ENCODE assay signal across 30 cellular contexts in genomic region chr17:66644311-66644710, GRCh38.
DNase-seq lines count a peak whose midpoint lies in the region; ATAC-seq and TF ChIP-seq lines count a peak whose summit lies in the region.
"Had no signal": no experiment of that assay in that cellular context is flagged by ENCODE, and none has a peak within 500 bp of the region (broad histone marks: within the 10 kb centered on the region; RNA-seq: fewer than 3 reads in every experiment).

No MANE protein-coding gene starts in this region.

- DNase-seq in caudate nucleus (lab: John Stamatoyannopoulos, UW) (peak in 6 of 61 donors; percentile 5 to 58 (median 12)), left kidney (ENCODE audit: low read depth, low spot score) (peak; percentile 14), sigmoid colon (no peak), NCI-H510A treated with DMSO at 0.1 percent for 48 hours (lab: John Stamatoyannopoulos, UW) (no peak), ecto neural progenitor cell (ENCODE audit: low spot score) (no peak)
- DNase-seq: activated CD4-positive, alpha-beta T cell treated with anti-CD3 and anti-CD28 coated beads, Interleukin-2, amount 50 U/mL, for 4 hours; cortex of kidney; GOT3; KBM-7; left cardiac atrium; mesenchymal stem cell; MM.1S; NCI-H1417 treated with DMSO at 0.1 percent for 48 hours; NCI-H2081 treated with DMSO at 0.1 percent for 48 hours; NCI-H345; NCI-H82; pancreas; right lobe of liver; Right ventricle myocardium superior; SW 1271; T1000; upper lobe of right lung had no signal

- TF ChIP-seq POLR2A in sigmoid colon (IDR thresholded peaks at IDR 0.05), result no peak

- POLR2A ChIA-PET in HEK293 (lab: Yijun Ruan, JAX), result no interaction called here

- TF ChIP-seq CTCF in HEK293 (tag by site-specific recombination; IDR thresholded peaks at IDR 0.05) (no peak), sigmoid colon (IDR thresholded peaks at IDR 0.05) (no peak)

- peaks cover 0 to 12% of the 10 kb centered on the region in 2 experiments; a peak in 2 of 3 replicates for H3K36me3 ChIP-seq in HEK293 (ENCODE audit: control insufficient read depth in 2 of 2, insufficient read depth in 1 of 2, low read length in 2 of 2)
- peaks cover 0 to 33% (median 6%) of the 10 kb centered on the region in 4 donors for H3K36me3 ChIP-seq in sigmoid colon
- H3K36me3 ChIP-seq: ascending aorta had no signal

- TF ChIP-seq EP300 in sigmoid colon (IDR thresholded peaks at IDR 0.05), result no peak

- H3K9me3 ChIP-seq in HEK293 (ENCODE audit: control insufficient read depth, insufficient read depth, low read depth, low read length) (no peaks in the 10 kb centered on the region), sigmoid colon (no peaks in the 10 kb centered on the region)
- H3K9me3 ChIP-seq: ascending aorta, BLaER1, pancreas, right lobe of liver, upper lobe of right lung had no signal

- 78 to 85% methylated on average over 4 of the region's 4 CpGs for WGBS in sigmoid colon, 2 donors

- CTCF ChIA-PET in HEK293 (lab: Yijun Ruan, JAX), result interaction anchor here (0.5 to 0.6 kb wide), 2 partner anchors 136 to 515 kb away, joined by 3 to 6 read pairs; no protein-coding TSS in a partner anchor

- H3K27me3 ChIP-seq in sigmoid colon, result no peaks in the 10 kb centered on the region
- H3K27me3 ChIP-seq: ascending aorta, BLaER1, pancreas, right lobe of liver, upper lobe of right lung had no signal

- ATAC-seq in HG03457 (IDR thresholded peaks at IDR 0.05; ENCODE audit: unreplicated experiment), result no peak
- ATAC-seq in HG02973 (IDR thresholded peaks at IDR 0.05; ENCODE audit: unreplicated experiment), result no peak
- ATAC-seq: activated naive CD4-positive, alpha-beta T cell treated with anti-CD3 and anti-CD28 coated beads, Interleukin-2, amount 50 U/mL, for 72 hours; GM12878; pancreas; right lobe of liver; upper lobe of right lung; WTC11 had no signal

- no peak overlapping the region for H3K27ac ChIP-seq in HEK293 (ENCODE audit: extremely low read depth, low read depth, low read length)
- H3K27ac ChIP-seq in caudate nucleus (ENCODE audit: low read depth, low read length), result peak overlapping the region; percentile 56
- peak overlapping the region; percentile 2 to 53 (median 38) for H3K27ac ChIP-seq in sigmoid colon
- H3K27ac ChIP-seq: ascending aorta, BLaER1, pancreas, right lobe of liver, upper lobe of right lung had no signal

- intact Hi-C loops in sigmoid colon (cut with DNase I), result no loop called here

- H3K4me3 ChIP-seq in HEK293 (ENCODE audit: low read depth, low read length) (no peak overlapping the region), sigmoid colon (no peak overlapping the region)
- H3K4me3 ChIP-seq: ascending aorta, BLaER1, GM12878, pancreas, right lobe of liver, upper lobe of right lung had no signal

- H3K4me1 ChIP-seq in HEK293 (ENCODE audit: control insufficient read depth, insufficient read depth, low read length) (no peaks in the 10 kb centered on the region), sigmoid colon (peaks cover 2 to 19% (median 15%) of the 10 kb centered on the region in 4 donors)
- H3K4me1 ChIP-seq: BLaER1, pancreas, right lobe of liver, upper lobe of right lung had no signal

TF ChIP-seq in HEK293, 187 proteins besides CTCF, POLR2A, EP300 and RAD21:
- no peak for TF ChIP-seq ZNF114 (tag by site-specific recombination; IDR thresholded peaks at IDR 0.05)
- TF ChIP-seq ZBTB10 (tag by site-specific recombination; IDR thresholded peaks at IDR 0.05), result no peak
- TF ChIP-seq ZSCAN18 (tag by site-specific recombination; IDR thresholded peaks at IDR 0.05), result no peak
- TF ChIP-seq EGR2 (tag by site-specific recombination; IDR thresholded peaks at IDR 0.05; ENCODE audit: low read depth), result peak; percentile 32
- no peak for TF ChIP-seq ZFP37 (tag by site-specific recombination; IDR thresholded peaks at IDR 0.05)
- no peak for TF ChIP-seq BCL11B (tag by site-specific recombination; IDR thresholded peaks at IDR 0.05; ENCODE audit: low read depth)
- TF ChIP-seq ZNF785 (tag by site-specific recombination; IDR thresholded peaks at IDR 0.05), result no peak
- TF ChIP-seq ZBTB44 (tag by site-specific recombination; IDR thresholded peaks at IDR 0.05), result no peak
TF ChIP-seq in HEK293: peak in this region for 1.
